In genomic region chr17:7915611-7916382, GRCh38 we compare ENCODE assay signal across 1 cellular context.
TF ChIP-seq lines count a peak whose summit lies in the region.

Gene RNF227 (minus strand): TSS chr17:7916289. CDS start chr17:7916195, 94 bp downstream.

TF ChIP-seq in HepG2, 621 proteins besides CTCF, POLR2A, EP300 and RAD21 (continued from another document and continues in another):
- TF ChIP-seq, protein P1, sequence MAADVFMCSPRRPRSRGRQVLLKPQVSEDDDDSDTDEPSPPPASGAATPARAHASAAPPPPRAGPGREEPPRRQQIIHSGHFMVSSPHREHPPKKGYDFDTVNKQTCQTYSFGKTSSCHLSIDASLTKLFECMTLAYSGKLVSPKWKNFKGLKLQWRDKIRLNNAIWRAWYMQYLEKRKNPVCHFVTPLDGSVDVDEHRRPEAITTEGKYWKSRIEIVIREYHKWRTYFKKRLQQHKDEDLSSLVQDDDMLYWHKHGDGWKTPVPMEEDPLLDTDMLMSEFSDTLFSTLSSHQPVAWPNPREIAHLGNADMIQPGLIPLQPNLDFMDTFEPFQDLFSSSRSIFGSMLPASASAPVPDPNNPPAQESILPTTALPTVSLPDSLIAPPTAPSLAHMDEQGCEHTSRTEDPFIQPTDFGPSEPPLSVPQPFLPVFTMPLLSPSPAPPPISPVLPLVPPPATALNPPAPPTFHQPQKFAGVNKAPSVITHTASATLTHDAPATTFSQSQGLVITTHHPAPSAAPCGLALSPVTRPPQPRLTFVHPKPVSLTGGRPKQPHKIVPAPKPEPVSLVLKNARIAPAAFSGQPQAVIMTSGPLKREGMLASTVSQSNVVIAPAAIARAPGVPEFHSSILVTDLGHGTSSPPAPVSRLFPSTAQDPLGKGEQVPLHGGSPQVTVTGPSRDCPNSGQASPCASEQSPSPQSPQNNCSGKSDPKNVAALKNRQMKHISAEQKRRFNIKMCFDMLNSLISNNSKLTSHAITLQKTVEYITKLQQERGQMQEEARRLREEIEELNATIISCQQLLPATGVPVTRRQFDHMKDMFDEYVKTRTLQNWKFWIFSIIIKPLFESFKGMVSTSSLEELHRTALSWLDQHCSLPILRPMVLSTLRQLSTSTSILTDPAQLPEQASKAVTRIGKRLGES (CRISPR knock-in tag; IDR thresholded peaks at IDR 0.05; ENCODE audit: borderline replicate concordance), result 0 out of 2 replicates have a peak, but pooled peaks have one; percentile 52
- TF ChIP-seq ZNF549 (CRISPR knock-in tag; IDR thresholded peaks at IDR 0.05) (no peak), ZNF674 (CRISPR knock-in tag; IDR thresholded peaks at IDR 0.05; ENCODE audit: low read depth) (no peak), ZC3H4 (CRISPR knock-in tag; IDR thresholded peaks at IDR 0.05; ENCODE audit: borderline replicate concordance) (no peak), CENPX (CRISPR knock-in tag; IDR thresholded peaks at IDR 0.05) (no peak), SRSF4 (IDR thresholded peaks at IDR 0.05; ENCODE audit: low read depth, low read length, poor library complexity, severe bottlenecking) (no peak), ZNF296 (CRISPR knock-in tag; conservative IDR thresholded peaks at IDR 0.05) (peak; percentile 68; the same call in 1 of the 2 replicates), PAF1 (CRISPR knock-in tag; IDR thresholded peaks at IDR 0.05) (no peak), BCL6 (CRISPR knock-in tag; IDR thresholded peaks at IDR 0.05) (no peak), ZNF704 (CRISPR knock-in tag; IDR thresholded peaks at IDR 0.05; ENCODE audit: borderline replicate concordance) (0 out of 2 replicates have a peak, but pooled peaks have one; percentile 81), ZNF607 (CRISPR knock-in tag; IDR thresholded peaks at IDR 0.05; ENCODE audit: borderline replicate concordance) (peak; percentile 93), ZFP90 (CRISPR knock-in tag; IDR thresholded peaks at IDR 0.05; ENCODE audit: borderline replicate concordance) (0 out of 2 replicates have a peak, but pooled peaks have one; percentile 27), JUND (CRISPR knock-in tag; IDR thresholded peaks at IDR 0.05) (0 out of 2 replicates have a peak, but pooled peaks have one; percentile 31), ZNF275 (CRISPR knock-in tag; IDR thresholded peaks at IDR 0.05; ENCODE audit: borderline replicate concordance) (peak; percentile 78; the same call in 1 of the 2 replicates), ZNF883 (CRISPR knock-in tag; IDR thresholded peaks at IDR 0.05; ENCODE audit: not compliant biosample characterization) (peak; percentile 62), GTF3A (CRISPR knock-in tag; conservative IDR thresholded peaks at IDR 0.05) (no peak), CBX1 (IDR thresholded peaks at IDR 0.05; ENCODE audit: low read depth) (no peak), ZNF180 (CRISPR knock-in tag; IDR thresholded peaks at IDR 0.05; ENCODE audit: borderline replicate concordance, low read depth) (no peak), TRAFD1 (CRISPR knock-in tag; IDR thresholded peaks at IDR 0.05; ENCODE audit: borderline replicate concordance) (no peak), NR2F2 (IDR thresholded peaks at IDR 0.05; ENCODE audit: borderline replicate concordance, low read depth) (no peak), GZF1 (CRISPR knock-in tag; IDR thresholded peaks at IDR 0.05) (0 out of 2 replicates have a peak, but pooled peaks have one; percentile 36), ZNF234 (CRISPR knock-in tag; conservative IDR thresholded peaks at IDR 0.05) (no peak), PRDM15 (CRISPR knock-in tag; IDR thresholded peaks at IDR 0.05) (peak; percentile 69), RFXANK (CRISPR knock-in tag; IDR thresholded peaks at IDR 0.05) (no peak), ZNF414 (CRISPR knock-in tag; IDR thresholded peaks at IDR 0.05) (peak; percentile 69; the same call in 1 of the 2 replicates), LCORL (IDR thresholded peaks at IDR 0.05) (no peak), LCORL (CRISPR knock-in tag; IDR thresholded peaks at IDR 0.05) (no peak; the same call in 1 of the 2 replicates), HNRNPK (IDR thresholded peaks at IDR 0.05; ENCODE audit: low read depth, low read length, poor library complexity, severe bottlenecking) (no peak), CREB1 (IDR thresholded peaks at IDR 0.05) (no peak), CREB1 (CRISPR knock-in tag; IDR thresholded peaks at IDR 0.05) (no peak), NFYC (CRISPR knock-in tag; IDR thresholded peaks at IDR 0.05) (peak; percentile 48), ZNF143 (CRISPR knock-in tag; IDR thresholded peaks at IDR 0.05) (no peak), ZNF75D (CRISPR knock-in tag; IDR thresholded peaks at IDR 0.05; ENCODE audit: borderline replicate concordance) (no peak), ZFP82 (CRISPR knock-in tag; IDR thresholded peaks at IDR 0.05; ENCODE audit: borderline replicate concordance) (no peak), HDAC6 (IDR thresholded peaks at IDR 0.05; ENCODE audit: low read depth, low read length) (no peak), PAWR (CRISPR knock-in tag; IDR thresholded peaks at IDR 0.05; ENCODE audit: borderline replicate concordance) (no peak), ZNF383 (CRISPR knock-in tag; IDR thresholded peaks at IDR 0.05; ENCODE audit: borderline replicate concordance) (no peak), FOXM1 (CRISPR knock-in tag; IDR thresholded peaks at IDR 0.05) (no peak)
- TF ChIP-seq, protein P2, sequence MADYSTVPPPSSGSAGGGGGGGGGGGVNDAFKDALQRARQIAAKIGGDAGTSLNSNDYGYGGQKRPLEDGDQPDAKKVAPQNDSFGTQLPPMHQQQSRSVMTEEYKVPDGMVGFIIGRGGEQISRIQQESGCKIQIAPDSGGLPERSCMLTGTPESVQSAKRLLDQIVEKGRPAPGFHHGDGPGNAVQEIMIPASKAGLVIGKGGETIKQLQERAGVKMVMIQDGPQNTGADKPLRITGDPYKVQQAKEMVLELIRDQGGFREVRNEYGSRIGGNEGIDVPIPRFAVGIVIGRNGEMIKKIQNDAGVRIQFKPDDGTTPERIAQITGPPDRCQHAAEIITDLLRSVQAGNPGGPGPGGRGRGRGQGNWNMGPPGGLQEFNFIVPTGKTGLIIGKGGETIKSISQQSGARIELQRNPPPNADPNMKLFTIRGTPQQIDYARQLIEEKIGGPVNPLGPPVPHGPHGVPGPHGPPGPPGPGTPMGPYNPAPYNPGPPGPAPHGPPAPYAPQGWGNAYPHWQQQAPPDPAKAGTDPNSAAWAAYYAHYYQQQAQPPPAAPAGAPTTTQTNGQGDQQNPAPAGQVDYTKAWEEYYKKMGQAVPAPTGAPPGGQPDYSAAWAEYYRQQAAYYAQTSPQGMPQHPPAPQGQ (CRISPR knock-in tag; IDR thresholded peaks at IDR 0.05; ENCODE audit: borderline replicate concordance), result no peak
- TF ChIP-seq, protein P3, sequence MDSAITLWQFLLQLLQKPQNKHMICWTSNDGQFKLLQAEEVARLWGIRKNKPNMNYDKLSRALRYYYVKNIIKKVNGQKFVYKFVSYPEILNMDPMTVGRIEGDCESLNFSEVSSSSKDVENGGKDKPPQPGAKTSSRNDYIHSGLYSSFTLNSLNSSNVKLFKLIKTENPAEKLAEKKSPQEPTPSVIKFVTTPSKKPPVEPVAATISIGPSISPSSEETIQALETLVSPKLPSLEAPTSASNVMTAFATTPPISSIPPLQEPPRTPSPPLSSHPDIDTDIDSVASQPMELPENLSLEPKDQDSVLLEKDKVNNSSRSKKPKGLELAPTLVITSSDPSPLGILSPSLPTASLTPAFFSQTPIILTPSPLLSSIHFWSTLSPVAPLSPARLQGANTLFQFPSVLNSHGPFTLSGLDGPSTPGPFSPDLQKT (CRISPR knock-in tag; IDR thresholded peaks at IDR 0.05; ENCODE audit: borderline replicate concordance), result no peak; the same call in 1 of the 2 replicates
- TF ChIP-seq, protein P4, sequence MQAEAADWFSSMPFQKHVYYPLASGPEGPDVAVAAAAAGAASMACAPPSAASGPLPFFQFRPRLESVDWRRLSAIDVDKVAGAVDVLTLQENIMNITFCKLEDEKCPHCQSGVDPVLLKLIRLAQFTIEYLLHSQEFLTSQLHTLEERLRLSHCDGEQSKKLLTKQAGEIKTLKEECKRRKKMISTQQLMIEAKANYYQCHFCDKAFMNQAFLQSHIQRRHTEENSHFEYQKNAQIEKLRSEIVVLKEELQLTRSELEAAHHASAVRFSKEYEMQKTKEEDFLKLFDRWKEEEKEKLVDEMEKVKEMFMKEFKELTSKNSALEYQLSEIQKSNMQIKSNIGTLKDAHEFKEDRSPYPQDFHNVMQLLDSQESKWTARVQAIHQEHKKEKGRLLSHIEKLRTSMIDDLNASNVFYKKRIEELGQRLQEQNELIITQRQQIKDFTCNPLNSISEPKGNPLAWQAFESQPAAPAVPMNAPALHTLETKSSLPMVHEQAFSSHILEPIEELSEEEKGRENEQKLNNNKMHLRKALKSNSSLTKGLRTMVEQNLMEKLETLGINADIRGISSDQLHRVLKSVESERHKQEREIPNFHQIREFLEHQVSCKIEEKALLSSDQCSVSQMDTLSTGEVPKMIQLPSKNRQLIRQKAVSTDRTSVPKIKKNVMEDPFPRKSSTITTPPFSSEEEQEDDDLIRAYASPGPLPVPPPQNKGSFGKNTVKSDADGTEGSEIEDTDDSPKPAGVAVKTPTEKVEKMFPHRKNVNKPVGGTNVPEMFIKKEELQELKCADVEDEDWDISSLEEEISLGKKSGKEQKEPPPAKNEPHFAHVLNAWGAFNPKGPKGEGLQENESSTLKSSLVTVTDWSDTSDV (CRISPR knock-in tag; IDR thresholded peaks at IDR 0.05), result no peak
